10 cellular contexts compared by ENCODE assay signal in genomic region chr16:85935957-85936760, GRCh38. TPM values are rescaled to one million over a fixed set of nuclear protein-coding genes. Genes with fewer than 3 reads are reported as not detected.
A peak's percentile ranks its signal among the peaks of the same experiment; 100 is the strongest.
DNase-seq lines count a peak whose midpoint lies in the region; ATAC-seq and TF ChIP-seq lines count a peak whose summit lies in the region.
"Had no signal": no experiment of that assay in that cellular context is flagged by ENCODE, and none has a peak within 500 bp of the region (broad histone marks: within the 10 kb centered on the region; RNA-seq: fewer than 3 reads in every experiment).

No MANE protein-coding gene starts in this region.

- no peaks in the 10 kb centered on the region for H3K4me1 ChIP-seq in gastrocnemius medialis
- H3K4me1 ChIP-seq: body of pancreas, parathyroid adenoma had no signal

- peak overlapping the region; percentile 57 to 82 for H3K4me3 Mint-ChIP-seq in CD14-positive monocyte
- H3K4me3 Mint-ChIP-seq in IgD-negative memory B cell = peak overlapping the region; percentile 76 to 92 (median 84)

- H3K36me3 Mint-ChIP-seq in CD14-positive monocyte = peaks cover 0 to 6% of the 10 kb centered on the region in 2 donors
- H3K36me3 Mint-ChIP-seq in IgD-negative memory B cell = peaks cover 1% of the 10 kb centered on the region

- no peaks in the 10 kb centered on the region for H3K27me3 ChIP-seq in gastrocnemius medialis
- H3K27me3 ChIP-seq: body of pancreas had no signal

- DNase-seq in CD14-positive monocyte (ENCODE audit: low spot score) = peak; percentile 76
- DNase-seq in activated CD8-positive, alpha-beta memory T cell treated with anti-CD3 and anti-CD28 coated beads for 48 hours (ENCODE audit: low read depth in 2 of 3, low spot score in 2 of 3) = peak; percentile 49 to 61 (median 61)
- peak; percentile 44 for DNase-seq in pons (ENCODE audit: low spot score)
- no peak for DNase-seq in putamen (ENCODE audit: low spot score)
- no peak for DNase-seq in gastrocnemius medialis
- DNase-seq in erythroblast (lab: John Stamatoyannopoulos, UW) = no peak

- no peak overlapping the region for H3K4me3 ChIP-seq in gastrocnemius medialis
- H3K4me3 ChIP-seq: body of pancreas had no signal

- H3K27ac Mint-ChIP-seq in CD14-positive monocyte (peak overlapping the region; percentile 95 to 98 (median 97)), IgD-negative memory B cell (peak overlapping the region; percentile 80 to 98 (median 90))

- ATAC-seq in GM21367 (IDR thresholded peaks at IDR 0.05; ENCODE audit: unreplicated experiment) = peak; percentile 64
- no peak for ATAC-seq in gastrocnemius medialis
- ATAC-seq: body of pancreas had no signal

- no peak overlapping the region for H3K27ac ChIP-seq in gastrocnemius medialis
- H3K27ac ChIP-seq: body of pancreas, parathyroid adenoma had no signal

- intact Hi-C loops in CD14-positive monocyte (cut with micrococcal nuclease) (loop anchor here in 1 of 2 donors (5.0 kb wide), 1 partner anchor 46 kb away; no protein-coding TSS in a partner anchor), gastrocnemius medialis (cut with DNase I; ENCODE audit: low total_unique reads) (no loop called here)

- H3K9me3 Mint-ChIP-seq in CD14-positive monocyte = peaks cover 0 to 7% (median 0%) of the 10 kb centered on the region in 7 donors
- H3K9me3 Mint-ChIP-seq in IgD-negative memory B cell = no peaks in the 10 kb centered on the region

- in situ Hi-C loops in gastrocnemius medialis (cut with MboI; ENCODE audit: low sequenced_read_pairs in 4 of 4) = no loop called here

- H3K4me1 Mint-ChIP-seq in CD14-positive monocyte (peaks cover 67% of the 10 kb centered on the region), IgD-negative memory B cell (peaks cover 46 to 66% (median 63%) of the 10 kb centered on the region in 3 donors)

- no peaks in the 10 kb centered on the region for H3K9me3 ChIP-seq in gastrocnemius medialis
- H3K9me3 ChIP-seq: body of pancreas had no signal

- TF ChIP-seq CTCF in CD14-positive monocyte (IDR thresholded peaks at IDR 0.05) (no peak), gastrocnemius medialis (IDR thresholded peaks at IDR 0.05 in 4 of 5, conservative IDR thresholded peaks at IDR 0.05 in 1 of 5) (no peak)

- TF ChIP-seq POLR2A in gastrocnemius medialis (IDR thresholded peaks at IDR 0.05) (no peak), erythroblast (IDR thresholded peaks at IDR 0.05; ENCODE audit: low read length) (no peak)

- H3K27me3 Mint-ChIP-seq in CD14-positive monocyte (ENCODE audit: low read depth in 3 of 3) = peaks cover 0 to 2% (median 0%) of the 10 kb centered on the region in 3 donors
- H3K27me3 Mint-ChIP-seq in IgD-negative memory B cell = no peaks in the 10 kb centered on the region

- no peaks in the 10 kb centered on the region for H3K36me3 ChIP-seq in gastrocnemius medialis

RNA-seq across cellular contexts. Expression of gene IRF8, which starts 37.2 kb away (rescaled TPM):
- polyA plus RNA-seq in CD14-positive monocyte = 100 to 1,000 TPM; 157 to 187 TPM
- polyA plus RNA-seq in IgD-negative memory B cell = 718 TPM
- total RNA-seq in gastrocnemius medialis = 1 to 10 TPM; 1.5 to 3.1 (median 2.8) TPM

Comparison
In these comparisons a context has a peak if more than half of its experiments do, and no peak if none do; other contexts are left out.
1. DNase-seq: peak in CD14-positive monocyte (single experiment), activated CD8-positive, alpha-beta memory T cell treated with anti-CD3 and anti-CD28 coated beads for 48 hours (3 of 3) and pons (single experiment); none in putamen (single experiment), gastrocnemius medialis (0 of 2) and erythroblast (0 of 2).